Comparison of ENCODE assay signal across 18 cellular contexts in genomic region chr10:85643839-85644525, GRCh38.
DNase-seq lines count a peak whose midpoint lies in the region; TF ChIP-seq lines count a peak whose summit lies in the region.
"Had no signal": no experiment of that assay in that cellular context is flagged by ENCODE, and none has a peak within 500 bp of the region (broad histone marks: within the 10 kb centered on the region; RNA-seq: fewer than 3 reads in every experiment).

No MANE protein-coding gene starts in this region.

- H2AFZ ChIP-seq in SK-N-SH (ENCODE audit: low read depth): no peak overlapping the region

- H3K27me3 Mint-ChIP-seq in mesothelial cell of epicardium (ENCODE audit: low read depth): no peaks in the 10 kb centered on the region

- H3K36me3 ChIP-seq in MG63 (no peaks in the 10 kb centered on the region), SK-N-SH (replicated peaks in 1 of 2; ENCODE audit: control insufficient read depth in 1 of 2, insufficient read depth in 2 of 2, low read length in 1 of 2) (no peaks in the 10 kb centered on the region)
- H3K36me3 ChIP-seq: tibial nerve had no signal

- CTCF ChIA-PET in SK-N-SH (lab: Yijun Ruan, JAX): no interaction called here

- POLR2A ChIA-PET in SK-N-SH (lab: Yijun Ruan, JAX): no interaction called here

- H3K79me2 ChIP-seq in SK-N-SH (ENCODE audit: insufficient read depth): no peaks in the 10 kb centered on the region

- no peak for TF ChIP-seq CTCF in mesothelial cell of epicardium (IDR thresholded peaks at IDR 0.05; ENCODE audit: unreplicated experiment)
- no peak for TF ChIP-seq CTCF in SK-N-SH (IDR thresholded peaks at IDR 0.05)

- H3K9me3 Mint-ChIP-seq in mesothelial cell of epicardium: no peaks in the 10 kb centered on the region
- H3K9me3 Mint-ChIP-seq: activated T-helper 2 cell treated with anti-CD3 and anti-CD28 coated beads, Interferon-gamma antibody, Interleukin-2, Interleukin-4, amounts not matched to agents 10 μg/mL and 5 μg/mL and 100 μg/mL, durations not matched to agents 14 hours and 24 hours and 36 hours had no signal

- no peaks in the 10 kb centered on the region; a peak in 2 of 4 replicates for H3K4me1 ChIP-seq in SK-N-SH (ENCODE audit: control insufficient read depth in 1 of 2, insufficient read depth in 2 of 2, low read depth in 1 of 2, low read length in 1 of 2)
- H3K4me1 ChIP-seq: psoas muscle had no signal

- H3K27ac Mint-ChIP-seq in mesothelial cell of epicardium: peak overlapping the region; percentile 53
- H3K27ac Mint-ChIP-seq: activated T-helper 2 cell treated with anti-CD3 and anti-CD28 coated beads, Interferon-gamma antibody, Interleukin-2, Interleukin-4, amounts not matched to agents 10 μg/mL and 5 μg/mL and 100 μg/mL, durations not matched to agents 14 hours and 24 hours and 36 hours; B cell; immature natural killer cell had no signal

- no peaks in the 10 kb centered on the region for H3K36me3 Mint-ChIP-seq in mesothelial cell of epicardium
- H3K36me3 Mint-ChIP-seq: immature natural killer cell had no signal

- no peaks in the 10 kb centered on the region for H3K9me2 ChIP-seq in SK-N-SH

- H3K27me3 ChIP-seq in MG63: no peaks in the 10 kb centered on the region
- H3K27me3 ChIP-seq in SK-N-SH (ENCODE audit: insufficient read depth): no peaks in the 10 kb centered on the region
- H3K27me3 ChIP-seq: tibial nerve had no signal

- peak; percentile 88 for DNase-seq in DMS53 treated with DMSO at 0.1 percent for 48 hours (lab: John Stamatoyannopoulos, UW; ENCODE audit: unreplicated experiment)
- DNase-seq in MG63: peak; percentile 12
- peak; percentile 48 to 92 for DNase-seq in dermis microvascular lymphatic vessel endothelial cell (ENCODE audit: low read depth in 2 of 2)
- no peak for DNase-seq in mesothelial cell of epicardium (ENCODE audit: low spot score in 2 of 2, unreplicated experiment in 2 of 2)
- no peak for DNase-seq in SHP77 (lab: John Stamatoyannopoulos, UW)
- DNase-seq in SK-N-SH: no peak
- DNase-seq in dedifferentiated amniotic fluid mesenchymal stem cell (ENCODE audit: extremely low spot score): no peak
- no peak for DNase-seq in stimulated activated naive CD4-positive, alpha-beta T cell treated with Interleukin-2 at 50 U/mL for 16 hours (lab: John Stamatoyannopoulos, UW)
- DNase-seq: activated CD4-positive, alpha-beta T cell treated with anti-CD3 and anti-CD28 coated beads, Interleukin-2, amount 50 U/mL, for 48 hours; DMS79; foreskin fibroblast; immature natural killer cell; NCI-H1105 treated with DMSO at 0.1 percent for 48 hours; psoas muscle; T-helper 9 cell had no signal

- no peak for TF ChIP-seq EP300 in SK-N-SH (IDR thresholded peaks at IDR 0.05; ENCODE audit: borderline replicate concordance in 1 of 2, low read depth in 1 of 2, low read length in 1 of 2)

- TF ChIP-seq RAD21 in SK-N-SH (IDR thresholded peaks at IDR 0.05; ENCODE audit: low read length): no peak

- H3K9ac ChIP-seq in SK-N-SH: no peak overlapping the region

- H3K4me2 ChIP-seq in SK-N-SH: no peak overlapping the region

- H3K27ac ChIP-seq in SK-N-SH (ENCODE audit: low read depth in 2 of 2, low read length in 1 of 2): no peak overlapping the region
- H3K27ac ChIP-seq: psoas muscle had no signal

- H3K9me3 ChIP-seq in MG63: no peaks in the 10 kb centered on the region
- no peaks in the 10 kb centered on the region for H3K9me3 ChIP-seq in SK-N-SH
- H3K9me3 ChIP-seq: psoas muscle, tibial nerve had no signal

- H3K4me3 Mint-ChIP-seq in mesothelial cell of epicardium: no peak overlapping the region
- H3K4me3 Mint-ChIP-seq: B cell, immature natural killer cell had no signal

- peaks cover 53% of the 10 kb centered on the region for H3K4me1 Mint-ChIP-seq in mesothelial cell of epicardium
- H3K4me1 Mint-ChIP-seq: B cell, immature natural killer cell had no signal

- 34% methylated on average over 6 of the region's 6 CpGs for WGBS in SK-N-SH (ENCODE audit: low lambda C conversion rate)

- no peak overlapping the region for H3K4me3 ChIP-seq in MG63
- no peak overlapping the region for H3K4me3 ChIP-seq in SK-N-SH (ENCODE audit: low read depth in 2 of 2, low read length in 1 of 2)
- H3K4me3 ChIP-seq: psoas muscle, tibial nerve had no signal

- H4K20me1 ChIP-seq in SK-N-SH (ENCODE audit: insufficient read depth): no peaks in the 10 kb centered on the region

- H3F3A ChIP-seq in SK-N-SH (replicated peaks; ENCODE audit: insufficient read depth): no peaks in the 10 kb centered on the region

TF ChIP-seq in SK-N-SH, 30 proteins besides CTCF, POLR2A, EP300 and RAD21:
- no peak for TF ChIP-seq SMC3 (IDR thresholded peaks at IDR 0.05; ENCODE audit: low read depth, low read length)
- TF ChIP-seq NRF1 (IDR thresholded peaks at IDR 0.05; ENCODE audit: low read depth, low read length): no peak
- TF ChIP-seq REST (IDR thresholded peaks at IDR 0.05; ENCODE audit: low read depth, low read length): no peak
- TF ChIP-seq ELF1 (IDR thresholded peaks at IDR 0.05): no peak
- TF ChIP-seq CHD2 (IDR thresholded peaks at IDR 0.05; ENCODE audit: low read length, partially characterized antibody): no peak
- TF ChIP-seq ZBTB33 (IDR thresholded peaks at IDR 0.05; ENCODE audit: borderline replicate concordance, low read depth): no peak
- TF ChIP-seq USF2 (IDR thresholded peaks at IDR 0.05; ENCODE audit: borderline replicate concordance, low read depth, low read length): no peak

Comparison
In these comparisons a context has a peak if more than half of its experiments do, and no peak if none do; other contexts are left out.
1. DNase-seq: peak in DMS53 treated with DMSO at 0.1 percent for 48 hours (single experiment), MG63 (single experiment) and dermis microvascular lymphatic vessel endothelial cell (2 of 2); none in mesothelial cell of epicardium (0 of 2), SHP77 (0 of 2), SK-N-SH (single experiment), dedifferentiated amniotic fluid mesenchymal stem cell (single experiment) and stimulated activated naive CD4-positive, alpha-beta T cell treated with Interleukin-2 at 50 U/mL for 16 hours (single experiment).